1 cellular context compared by ENCODE assay signal in genomic region chr11:116833816-116834534, GRCh38.
TF ChIP-seq lines count a peak whose summit lies in the region.

No MANE protein-coding gene starts in this region.

TF ChIP-seq in HepG2, 621 proteins besides CTCF, POLR2A, EP300 and RAD21 (continued from another document and continues in another):
- no peak for TF ChIP-seq RELA (CRISPR knock-in tag; IDR thresholded peaks at IDR 0.05)
- no peak; the same call in 1 of the 2 replicates for TF ChIP-seq DR1 (CRISPR knock-in tag; IDR thresholded peaks at IDR 0.05)
- peak; percentile 42 for TF ChIP-seq FOXP4 (CRISPR knock-in tag; IDR thresholded peaks at IDR 0.05)
- TF ChIP-seq ZBTB20 (CRISPR knock-in tag; IDR thresholded peaks at IDR 0.05; ENCODE audit: borderline replicate concordance, low read depth), result peak; percentile 54; the same call in 1 of the 2 replicates
- TF ChIP-seq NFIC (IDR thresholded peaks at IDR 0.05; ENCODE audit: low read length), result no peak
- no peak for TF ChIP-seq ZFP37 (CRISPR knock-in tag; IDR thresholded peaks at IDR 0.05; ENCODE audit: borderline replicate concordance)
- no peak for TF ChIP-seq ZNF256 (CRISPR knock-in tag; conservative IDR thresholded peaks at IDR 0.05)
- no peak for TF ChIP-seq GTF2F1 (IDR thresholded peaks at IDR 0.05; ENCODE audit: low read length)
- TF ChIP-seq SYNCRIP (IDR thresholded peaks at IDR 0.05; ENCODE audit: insufficient read depth, low read depth, low read length), result no peak
- TF ChIP-seq ZNF142 (CRISPR knock-in tag; IDR thresholded peaks at IDR 0.05), result peak; percentile 44; the same call in 1 of the 2 replicates
- no peak for TF ChIP-seq CREB1 (IDR thresholded peaks at IDR 0.05)
- no peak for TF ChIP-seq CREB1 (CRISPR knock-in tag; IDR thresholded peaks at IDR 0.05)
- TF ChIP-seq ZNF205 (CRISPR knock-in tag; IDR thresholded peaks at IDR 0.05), result peak; percentile 44; the same call in 1 of the 2 replicates
- peak; percentile 28; the same call in 1 of the 2 replicates for TF ChIP-seq KMT2B (CRISPR knock-in tag; IDR thresholded peaks at IDR 0.05)
- TF ChIP-seq PLRG1 (conservative IDR thresholded peaks at IDR 0.05), result no peak
- no peak for TF ChIP-seq SNAPC4 (CRISPR knock-in tag; IDR thresholded peaks at IDR 0.05)
- TF ChIP-seq ZNF740 (CRISPR knock-in tag; IDR thresholded peaks at IDR 0.05), result peak; percentile 51; the same call in 1 of the 2 replicates
- no peak for TF ChIP-seq ZNF24 (IDR thresholded peaks at IDR 0.05)
- TF ChIP-seq ZNF580 (CRISPR knock-in tag; IDR thresholded peaks at IDR 0.05; ENCODE audit: borderline replicate concordance, low read depth), result 0 out of 2 replicates have a peak, but pooled peaks have one; percentile 3
- TF ChIP-seq IRF2 (CRISPR knock-in tag; IDR thresholded peaks at IDR 0.05), result peak; percentile 75
- peak; percentile 21; the same call in 1 of the 2 replicates for TF ChIP-seq ZNF235 (CRISPR knock-in tag; IDR thresholded peaks at IDR 0.05; ENCODE audit: borderline replicate concordance)
- TF ChIP-seq ZNF280D (CRISPR knock-in tag; IDR thresholded peaks at IDR 0.05), result peak; percentile 77; the same call in 1 of the 2 replicates
- no peak for TF ChIP-seq HMGXB4 (CRISPR knock-in tag; IDR thresholded peaks at IDR 0.05; ENCODE audit: borderline replicate concordance in 1 of 2, low read depth in 1 of 2)
- TF ChIP-seq ZNF841 (CRISPR knock-in tag; IDR thresholded peaks at IDR 0.05; ENCODE audit: borderline replicate concordance), result peak; percentile 91
- TF ChIP-seq KDM5B (CRISPR knock-in tag; IDR thresholded peaks at IDR 0.05; ENCODE audit: borderline replicate concordance), result peak; percentile 19; the same call in 1 of the 2 replicates
- TF ChIP-seq ZBTB33 (CRISPR knock-in tag; IDR thresholded peaks at IDR 0.05), result peak; percentile 62; the same call in 1 of the 2 replicates
- TF ChIP-seq ZNF138 (CRISPR knock-in tag; IDR thresholded peaks at IDR 0.05; ENCODE audit: low read depth), result no peak
- no peak; the same call in 1 of the 2 replicates for TF ChIP-seq CHD2 (IDR thresholded peaks at IDR 0.05; ENCODE audit: low read depth, low read length)
- peak; percentile 27; the same call in 1 of the 2 replicates for TF ChIP-seq ZNF383 (CRISPR knock-in tag; IDR thresholded peaks at IDR 0.05; ENCODE audit: borderline replicate concordance)
- TF ChIP-seq DZIP1 (CRISPR knock-in tag; IDR thresholded peaks at IDR 0.05), result no peak; the same call in 1 of the 2 replicates
